15 cellular contexts compared by ENCODE assay signal in genomic region chr11:123474994-123475393, GRCh38. TPM values are rescaled to one million over a fixed set of nuclear protein-coding genes. Genes with fewer than 3 reads are reported as not detected.
DNase-seq lines count a peak whose midpoint lies in the region; ATAC-seq and TF ChIP-seq lines count a peak whose summit lies in the region.
"Had no signal": no experiment of that assay in that cellular context is flagged by ENCODE, and none has a peak within 500 bp of the region (broad histone marks: within the 10 kb centered on the region; RNA-seq: fewer than 3 reads in every experiment).

No MANE protein-coding gene starts in this region.

- no peak for TF ChIP-seq CTCF in AG04449 (IDR thresholded peaks at IDR 0.05; ENCODE audit: insufficient read depth, low read length, missing control alignments)
- TF ChIP-seq CTCF in IMR-90 (conservative IDR thresholded peaks at IDR 0.05; ENCODE audit: low read depth, low read length): no peak
- TF ChIP-seq CTCF in choroid plexus epithelial cell (conservative IDR thresholded peaks at IDR 0.05; ENCODE audit: low read depth, low read length): no peak

- peak overlapping the region; percentile 76 for H2AFZ ChIP-seq in IMR-90 (replicated peaks; ENCODE audit: low read length, poor library complexity)

- peak overlapping the region; percentile 87 for H2BK120ac ChIP-seq in IMR-90 (ENCODE audit: low read depth, low read length)

- WGBS in IMR-90 (ENCODE audit: extremely low coverage in 2 of 2, insufficient read length in 1 of 2), 2 experiments: no CpG with 5 or more reads among the region's 8 CpGs
- WGBS in mesodermal cell (ENCODE audit: insufficient coverage in 2 of 2), 2 experiments: 72 to 78% methylated on average over 3 to 6 of the region's 8 CpGs

- H2BK20ac ChIP-seq in IMR-90 (ENCODE audit: low read depth, low read length): peak overlapping the region; percentile 91

- H3K4me1 ChIP-seq in IMR-90 (ENCODE audit: control insufficient read depth, insufficient read depth, low read length): peaks cover 16% of the 10 kb centered on the region
- H3K4me1 ChIP-seq in mesodermal cell (ENCODE audit: control insufficient read depth, insufficient read depth, low read length, poor library complexity, severe bottlenecking): peaks cover 18% of the 10 kb centered on the region
- H3K4me1 ChIP-seq: gastroesophageal sphincter had no signal

- H3K4me3 ChIP-seq in AG04449 (ENCODE audit: low read depth, low read length) (no peak overlapping the region), IMR-90 (ENCODE audit: insufficient read depth, low read depth, low read length) (no peak overlapping the region), choroid plexus epithelial cell (ENCODE audit: low read depth, low read length) (no peak overlapping the region), mesodermal cell (ENCODE audit: extremely low read depth, insufficient read depth, low read length, poor library complexity, severe bottlenecking) (no peak overlapping the region)
- H3K4me3 ChIP-seq: gastroesophageal sphincter had no signal

- BruUV-seq in IMR-90 (replicated peaks; lab: Mats Ljungman, UMichigan): no TSS peak

- H3K23ac ChIP-seq in IMR-90 (ENCODE audit: low read depth, low read length): peak overlapping the region; percentile 46; the same call in 1 of the 2 replicates

- peak overlapping the region; percentile 87 for H2BK15ac ChIP-seq in IMR-90 (ENCODE audit: low read depth, low read length)

- peak overlapping the region; percentile 88 for H3K4ac ChIP-seq in IMR-90 (ENCODE audit: low read depth, low read length)

- TF ChIP-seq RAD21 in IMR-90 (IDR thresholded peaks at IDR 0.05; ENCODE audit: low read length): no peak

- peaks cover 18% of the 10 kb centered on the region for H3K9me1 ChIP-seq in IMR-90 (ENCODE audit: insufficient read depth, low read length)

- H3K4me2 ChIP-seq in IMR-90 (ENCODE audit: low read depth, low read length): no peak overlapping the region

- intact Hi-C loops in IMR-90 (cut with micrococcal nuclease): loop anchor here (1.0 to 10.0 kb wide), 4 partner anchors 68 to 608 kb away; no protein-coding TSS in a partner anchor

- in situ Hi-C loops in IMR-90 (cut with MboI; ENCODE audit: low sequenced_read_pairs): loop anchor here (5.0 to 10.0 kb wide), 3 partner anchors 68 to 370 kb away; no protein-coding TSS in a partner anchor

- H2AK5ac ChIP-seq in IMR-90 (ENCODE audit: low read depth, low read length): peak overlapping the region; percentile 91

- ATAC-seq in IMR-90 (ENCODE audit: low read depth) (no peak), GM21529 (IDR thresholded peaks at IDR 0.05; ENCODE audit: unreplicated experiment) (no peak), HG02763 (IDR thresholded peaks at IDR 0.05; ENCODE audit: unreplicated experiment) (no peak), HG03354 (IDR thresholded peaks at IDR 0.05; ENCODE audit: poor library complexity, severe bottlenecking, unreplicated experiment) (no peak)
- ATAC-seq: gastroesophageal sphincter had no signal

- no peaks in the 10 kb centered on the region for H3K36me3 ChIP-seq in IMR-90 (ENCODE audit: control insufficient read depth, insufficient read depth, low read length)
- H3K36me3 ChIP-seq in mesodermal cell (ENCODE audit: control insufficient read depth, insufficient read depth, low read length): no peaks in the 10 kb centered on the region
- H3K36me3 ChIP-seq: gastroesophageal sphincter had no signal

- no peaks in the 10 kb centered on the region for H3K27me3 ChIP-seq in IMR-90 (ENCODE audit: control insufficient read depth, insufficient read depth, low read length)
- H3K27me3 ChIP-seq: gastroesophageal sphincter had no signal

- peak overlapping the region; percentile 84 for H3K14ac ChIP-seq in IMR-90 (replicated peaks; ENCODE audit: low read depth, low read length)

- CTCF ChIA-PET in AG04449 (lab: Yijun Ruan, JAX): interaction anchor here (0.7 to 10.0 kb wide), 22 partner anchors 8 to 453 kb away, joined by 3 to 422 read pairs (median 4); no protein-coding TSS in a partner anchor
- CTCF ChIA-PET in IMR-90 (lab: Yijun Ruan, JAX): interaction anchor here (0.5 to 1.9 kb wide), 4 partner anchors 40 to 368 kb away, joined by 3 to 10 read pairs (median 4); no protein-coding TSS in a partner anchor

- peak overlapping the region; percentile 86 for H2BK5ac ChIP-seq in IMR-90 (ENCODE audit: low read depth, low read length, poor library complexity, severe bottlenecking)

- peak overlapping the region; percentile 57 for H4K5ac ChIP-seq in IMR-90 (ENCODE audit: low read depth, low read length)

- peak overlapping the region; percentile 51 for H3K27ac ChIP-seq in IMR-90 (ENCODE audit: insufficient read depth, low read length)
- peak overlapping the region; percentile 47 for H3K27ac ChIP-seq in mesodermal cell (ENCODE audit: low read depth, low read length, severe bottlenecking)
- H3K27ac ChIP-seq: gastroesophageal sphincter had no signal

- H2AK9ac ChIP-seq in IMR-90 (replicated peaks; ENCODE audit: low read depth, low read length, poor library complexity): peak overlapping the region; percentile 18

- peak overlapping the region; percentile 85 for H3K18ac ChIP-seq in IMR-90 (ENCODE audit: low read depth, low read length)

- H4K20me1 ChIP-seq in IMR-90 (ENCODE audit: insufficient read depth, low read length): no peaks in the 10 kb centered on the region

- peaks cover 21 to 54% of the 10 kb centered on the region in 2 experiments for H3K79me1 ChIP-seq in IMR-90 (ENCODE audit: low read depth in 1 of 2, low read length in 2 of 2)

- H3K9ac ChIP-seq in IMR-90 (ENCODE audit: low read depth, low read length): no peak overlapping the region

- POLR2A ChIA-PET in AG04449 (lab: Yijun Ruan, JAX): interaction anchor here (0.5 to 1.1 kb wide), 4 partner anchors 45 to 302 kb away, joined by 3 to 7 read pairs (median 3); no protein-coding TSS in a partner anchor
- POLR2A ChIA-PET in IMR-90 (lab: Charles Lee; ENCODE audit: unreplicated experiment): interaction anchor here (0.6 kb wide), 1 partner anchor 1437 kb away, joined by 3 read pairs; no protein-coding TSS in a partner anchor

- TF ChIP-seq POLR2A in IMR-90 (IDR thresholded peaks at IDR 0.05; ENCODE audit: low read depth, low read length): no peak

- H4K8ac ChIP-seq in IMR-90 (ENCODE audit: low read depth in 2 of 2, low read length in 2 of 2): peak overlapping the region; percentile 73 to 86

- H3K56ac ChIP-seq in IMR-90 (ENCODE audit: extremely low read depth, insufficient read depth, low read length): peak overlapping the region; percentile 28; the same call in 1 of the 2 replicates

- dilution Hi-C loops in IMR-90 (cut with HindIII; ENCODE audit: low sequenced_read_pairs, unreplicated experiment): no loop called here

- DNase-seq in AG04449 (ENCODE audit: low read depth, low spot score) (peak; percentile 58), IMR-90 (peak; percentile 47), choroid plexus epithelial cell (ENCODE audit: low read depth) (peak; percentile 44), NK-92 (lab: John Stamatoyannopoulos, UW; ENCODE audit: unreplicated experiment) (no peak)
- DNase-seq: activated CD4-positive, alpha-beta T cell treated with anti-CD3 and anti-CD28 coated beads, Interleukin-2, amount 10 ng/mL, durations not matched to agents 7 days and 5 days; activated effector memory CD4-positive, alpha-beta T cell treated with Interleukin-2 at 50 U/mL for 16 hours; left cardiac atrium; nucleus accumbens; stimulated activated CD4-positive, alpha-beta T cell treated with anti-CD3 and anti-CD28 coated beads, Interleukin-4, amount 100 ng/mL, for 1 hour; stimulated activated naive CD4-positive, alpha-beta T cell had no signal

- no peaks in the 10 kb centered on the region for H3K9me3 ChIP-seq in IMR-90 (ENCODE audit: control insufficient read depth, insufficient read depth, low read length)
- H3K9me3 ChIP-seq in mesodermal cell (ENCODE audit: control insufficient read depth, low read length): no peaks in the 10 kb centered on the region
- H3K9me3 ChIP-seq: gastroesophageal sphincter had no signal

- H4K91ac ChIP-seq in IMR-90 (ENCODE audit: insufficient read depth, low read depth, low read length): peak overlapping the region; percentile 81

TF ChIP-seq in IMR-90, 13 proteins besides CTCF, POLR2A, EP300 and RAD21:
- TF ChIP-seq BHLHE40 (IDR thresholded peaks at IDR 0.05; ENCODE audit: low read depth, low read length) (peak; percentile 41; the same call in 1 of the 2 replicates), USF2 (IDR thresholded peaks at IDR 0.05; ENCODE audit: low read depth, low read length) (no peak)

RNA-seq across cellular contexts. Expression of gene GRAMD1B, which starts 44.9 kb away (rescaled TPM):
- 6.1 and 7.2 TPM in 2 replicates for total RNA-seq in IMR-90 (2012; rRNA removed)
- polyA plus RNA-seq in IMR-90 (2012; rRNA removed): 7.1 and 9.2 TPM in 2 replicates
- 3.9 and 6.4 TPM in 2 replicates for polyA plus RNA-seq in IMR-90 (2012; cell fraction: cytosol; rRNA removed)
- polyA plus RNA-seq in IMR-90 (2012; cell fraction: nucleus; rRNA removed; ENCODE audit: low replicate concordance): 26.9 and 28.8 TPM in 2 replicates
- polyA plus RNA-seq in mesodermal cell (2013, experiment 1 of 2): 11.1 TPM
- polyA plus RNA-seq in mesodermal cell (2013, experiment 2 of 2): 8.9 TPM
